ENCODE assay signal across 21 cellular contexts in genomic region chr12:54021006-54021405, GRCh38. TPM values are rescaled to one million over a fixed set of nuclear protein-coding genes. Genes with fewer than 3 reads are reported as not detected.
DNase-seq lines count a peak whose midpoint lies in the region; ATAC-seq, FAIRE-seq and TF ChIP-seq lines count a peak whose summit lies in the region.
"Had no signal": no experiment of that assay in that cellular context is flagged by ENCODE, and none has a peak within 500 bp of the region (broad histone marks: within the 10 kb centered on the region; RNA-seq: fewer than 3 reads in every experiment).

No MANE protein-coding gene starts in this region.

- peak overlapping the region; percentile 31 for H2AFZ ChIP-seq in keratinocyte (ENCODE audit: control insufficient read depth, low read length)

- H3K4me1 ChIP-seq in keratinocyte (ENCODE audit: control insufficient read depth, extremely low read depth, insufficient read depth, low read length): peaks cover 68% of the 10 kb centered on the region

- TF ChIP-seq CTCF in WERI-Rb-1 (IDR thresholded peaks at IDR 0.05; ENCODE audit: low read depth, low read length): no peak
- TF ChIP-seq CTCF in keratinocyte (optimal IDR thresholded peaks at IDR 0.05 in 1 of 3, IDR thresholded peaks at IDR 0.05 in 1 of 3, conservative IDR thresholded peaks at IDR 0.05 in 1 of 3; ENCODE audit: extremely low read depth in 1 of 3, insufficient read depth in 2 of 3, low read length in 3 of 3): no peak

- no peaks in the 10 kb centered on the region for H3K27me3 ChIP-seq in WERI-Rb-1 (ENCODE audit: insufficient read depth, low read depth, severe bottlenecking)
- H3K27me3 ChIP-seq in keratinocyte (ENCODE audit: control insufficient read depth, extremely low read depth, insufficient read depth, low read length): no peaks in the 10 kb centered on the region

- no peaks in the 10 kb centered on the region for H3K9me3 ChIP-seq in WERI-Rb-1 (ENCODE audit: severe bottlenecking)
- no peaks in the 10 kb centered on the region for H3K9me3 ChIP-seq in keratinocyte (ENCODE audit: control insufficient read depth, low read depth, low read length)
- H3K9me3 ChIP-seq: gastroesophageal sphincter had no signal

- peak overlapping the region; percentile 98 for H3K9ac ChIP-seq in keratinocyte (ENCODE audit: control insufficient read depth, extremely low read depth, insufficient read depth, low read length)

- H4K20me1 ChIP-seq in keratinocyte (ENCODE audit: control insufficient read depth, extremely low read depth, insufficient read depth, low read length): no peaks in the 10 kb centered on the region

- FAIRE-seq in keratinocyte (lab: Jason Lieb, UNC): no peak
- FAIRE-seq: endometrium had no signal

- DNase-seq in GM04503 (ENCODE audit: low read depth) (peak; percentile 11), WERI-Rb-1 (peak; percentile 74), keratinocyte (ENCODE audit: low read depth, low spot score) (no peak), dermis blood vessel endothelial cell (no peak), iPS-NIHi7 (ENCODE audit: extremely low spot score) (no peak)
- DNase-seq: activated CD4-positive, alpha-beta T cell treated with anti-CD3 and anti-CD28 coated beads for 1 hour; activated effector memory CD4-positive, alpha-beta T cell treated with anti-CD3 and anti-CD28 coated beads, Interleukin-2, amount 50 U/mL, for 16 hours; cerebellar nuclear complex; IMR-90; left ventricle myocardium superior; NCI-H2029; NCI-H524; PC-3; stimulated activated naive CD4-positive, alpha-beta T cell had no signal

- H3K79me2 ChIP-seq in keratinocyte (ENCODE audit: control insufficient read depth, insufficient read depth, low read length): peaks cover 82% of the 10 kb centered on the region

- H3K4me3 ChIP-seq in WERI-Rb-1 (ENCODE audit: low read depth, low read length) (peak overlapping the region; percentile 73), keratinocyte (ENCODE audit: control insufficient read depth in 2 of 3, extremely low read depth in 1 of 3, insufficient read depth in 2 of 3, low read depth in 1 of 3, low read length in 3 of 3) (peak overlapping the region; percentile 21 to 82 (median 74)), skin epidermis (peak overlapping the region in 2 of 7 experiments; percentile 1 to 11)
- H3K4me3 ChIP-seq: gastroesophageal sphincter had no signal

- peak overlapping the region; percentile 97 for H3K27ac ChIP-seq in WERI-Rb-1
- H3K27ac ChIP-seq in keratinocyte (ENCODE audit: control insufficient read depth, insufficient read depth, low read length): peak overlapping the region; percentile 98
- peak overlapping the region in 14 of 21 experiments; percentile 5 to 98 (median 86) for H3K27ac ChIP-seq in skin epidermis
- H3K27ac ChIP-seq: gastroesophageal sphincter had no signal

- peak overlapping the region; percentile 96 for H3K4me2 ChIP-seq in keratinocyte (ENCODE audit: control insufficient read depth, extremely low read depth, insufficient read depth, low read depth, low read length)

- no peaks in the 10 kb centered on the region; the same call in 1 of the 2 replicates for H3K36me3 ChIP-seq in WERI-Rb-1
- no peaks in the 10 kb centered on the region for H3K36me3 ChIP-seq in keratinocyte (ENCODE audit: control insufficient read depth in 2 of 2, extremely low read depth in 1 of 2, insufficient read depth in 2 of 2, low read length in 2 of 2)
- H3K36me3 ChIP-seq: gastroesophageal sphincter had no signal

- H3K9me1 ChIP-seq in keratinocyte (ENCODE audit: control insufficient read depth, extremely low read depth, insufficient read depth, low read length): no peaks in the 10 kb centered on the region

- no peak for ATAC-seq in GM18870 (IDR thresholded peaks at IDR 0.05; ENCODE audit: unreplicated experiment)
- no peak for ATAC-seq in GM21576 (IDR thresholded peaks at IDR 0.05; ENCODE audit: unreplicated experiment)
- ATAC-seq: gastroesophageal sphincter, PC-3 had no signal

- dilution Hi-C loops in keratinocyte (cut with MboI; ENCODE audit: extremely low pct_ligation_motif_present, low sequenced_read_pairs): no loop called here

RNA-seq across cellular contexts. Expression of gene HOXC6, which starts 7.2 kb away (rescaled TPM):
- polyA plus RNA-seq in keratinocyte: 3.7 to 5.6 TPM (median 4.7 TPM) in 3 replicates
- 4.3 TPM for polyA plus RNA-seq in keratinocyte (2011; ENCODE audit: low read depth)
- 3.6 and 4.6 TPM in 2 replicates for polyA plus RNA-seq in keratinocyte (2011; cell fraction: cytosol; rRNA removed)
- polyA plus RNA-seq in keratinocyte (2011; cell fraction: nucleus; rRNA removed): 9.2 and 13.8 TPM in 2 replicates
- polyA plus RNA-seq in keratinocyte (2012; ENCODE audit: low replicate concordance): 2.9 and 6.1 TPM in 2 replicates
- 3.5 to 4.5 TPM (median 4.0 TPM) in 3 replicates for polyA minus RNA-seq in keratinocyte
- 0.96 TPM for polyA minus RNA-seq in keratinocyte (2011; cell fraction: cytosol; rRNA and poly(A)+ RNA removed)
- 2.5 and 2.9 TPM in 2 replicates for polyA minus RNA-seq in keratinocyte (2011; cell fraction: nucleus; rRNA and poly(A)+ RNA removed)
- under 0.01 and 0.05 TPM in 2 replicates for total RNA-seq in dermis blood vessel endothelial cell
- total RNA-seq: IMR-90 had no signal

RNA-seq across cellular contexts. Expression of gene HOXC5, which starts 11.8 kb away (rescaled TPM):
- polyA plus RNA-seq in keratinocyte: 0.18 to 0.73 TPM (median 0.33 TPM) in 3 replicates
- not detected for polyA plus RNA-seq in keratinocyte (2011; ENCODE audit: low read depth)
- polyA plus RNA-seq in keratinocyte (2011; cell fraction: cytosol; rRNA removed): 0.21 and 0.69 TPM in 2 replicates
- polyA plus RNA-seq in keratinocyte (2011; cell fraction: nucleus; rRNA removed): 0.59 and 0.97 TPM in 2 replicates
- polyA plus RNA-seq in keratinocyte (2012; ENCODE audit: low replicate concordance): 0.71 TPM in 1 of 2 replicates, not detected in the other
- 0.13 to 1.1 TPM (median 0.42 TPM) in 3 replicates for polyA minus RNA-seq in keratinocyte
- polyA minus RNA-seq in keratinocyte (2011; cell fraction: cytosol; rRNA and poly(A)+ RNA removed): not detected
- polyA minus RNA-seq in keratinocyte (2011; cell fraction: nucleus; rRNA and poly(A)+ RNA removed): 0.42 and 0.93 TPM in 2 replicates
- not detected in 2 replicates for total RNA-seq in dermis blood vessel endothelial cell
- total RNA-seq: IMR-90, left ventricle myocardium superior had no signal
- polyA plus RNA-seq: AG04450, IMR-90 had no signal

RNA-seq across cellular contexts. Expression of gene HOXC8, which starts 12.2 kb away (rescaled TPM):
- 1.8 to 3.8 TPM (median 2.0 TPM) in 3 replicates for polyA plus RNA-seq in keratinocyte
- polyA plus RNA-seq in keratinocyte (2011; ENCODE audit: low read depth): 2.1 TPM
- 3.3 TPM in 2 replicates for polyA plus RNA-seq in keratinocyte (2011; cell fraction: cytosol; rRNA removed)
- 4.2 and 4.7 TPM in 2 replicates for polyA plus RNA-seq in keratinocyte (2011; cell fraction: nucleus; rRNA removed)
- 2.0 and 3.3 TPM in 2 replicates for polyA plus RNA-seq in keratinocyte (2012; ENCODE audit: low replicate concordance)
- polyA minus RNA-seq in keratinocyte: 1.3 to 2.3 TPM (median 1.5 TPM) in 3 replicates
- polyA minus RNA-seq in keratinocyte (2011; cell fraction: cytosol; rRNA and poly(A)+ RNA removed): 2.1 TPM
- polyA minus RNA-seq in keratinocyte (2011; cell fraction: nucleus; rRNA and poly(A)+ RNA removed): 1.4 and 1.6 TPM in 2 replicates
- not detected in 2 replicates for total RNA-seq in dermis blood vessel endothelial cell
- total RNA-seq: left ventricle myocardium superior, progenitor cell of endocrine pancreas had no signal

RNA-seq across cellular contexts. Expression of gene HOXC9, which starts 21.0 kb away (rescaled TPM):
- 1.1 to 3.3 TPM (median 1.8 TPM) in 3 replicates for polyA plus RNA-seq in keratinocyte
- 2.9 TPM for polyA plus RNA-seq in keratinocyte (2011; ENCODE audit: low read depth)
- polyA plus RNA-seq in keratinocyte (2011; cell fraction: cytosol; rRNA removed): 2.4 and 2.9 TPM in 2 replicates
- 3.1 and 3.7 TPM in 2 replicates for polyA plus RNA-seq in keratinocyte (2011; cell fraction: nucleus; rRNA removed)
- polyA plus RNA-seq in keratinocyte (2012; ENCODE audit: low replicate concordance): 3.5 and 4.4 TPM in 2 replicates
- polyA minus RNA-seq in keratinocyte: 0.23 to 1.4 TPM (median 0.90 TPM) in 3 replicates
- polyA minus RNA-seq in keratinocyte (2011; cell fraction: cytosol; rRNA and poly(A)+ RNA removed): 2.1 TPM
- 1.2 and 1.4 TPM in 2 replicates for polyA minus RNA-seq in keratinocyte (2011; cell fraction: nucleus; rRNA and poly(A)+ RNA removed)
- total RNA-seq in dermis blood vessel endothelial cell: 0.28 and 0.68 TPM in 2 replicates
- total RNA-seq: gastroesophageal sphincter, IMR-90, left ventricle myocardium superior, progenitor cell of endocrine pancreas had no signal
- polyA plus RNA-seq: AG04450 had no signal

RNA-seq across cellular contexts. Expression of gene HOXC4, which starts 32.6 kb away (rescaled TPM):
- polyA plus RNA-seq in keratinocyte: 0.81 to 1.8 TPM (median 1.8 TPM) in 3 replicates
- 0.19 TPM for polyA plus RNA-seq in keratinocyte (2011; ENCODE audit: low read depth)
- 0.73 and 1.2 TPM in 2 replicates for polyA plus RNA-seq in keratinocyte (2011; cell fraction: cytosol; rRNA removed)
- polyA plus RNA-seq in keratinocyte (2011; cell fraction: nucleus; rRNA removed): 2.1 and 3.1 TPM in 2 replicates
- polyA plus RNA-seq in keratinocyte (2012; ENCODE audit: low replicate concordance): 1.1 and 2.3 TPM in 2 replicates
- polyA minus RNA-seq in keratinocyte: 0.16 to 1.5 TPM in 2 of 3 replicates, not detected in the other
- not detected for polyA minus RNA-seq in keratinocyte (2011; cell fraction: cytosol; rRNA and poly(A)+ RNA removed)
- 0.39 TPM in 1 of 2 replicates, not detected in the other for polyA minus RNA-seq in keratinocyte (2011; cell fraction: nucleus; rRNA and poly(A)+ RNA removed)
- not detected in 2 replicates for total RNA-seq in dermis blood vessel endothelial cell
- total RNA-seq: left ventricle myocardium superior had no signal
- polyA plus RNA-seq: AG04450 had no signal

Comparison
In these comparisons a context has a peak if more than half of its experiments do, and no peak if none do; other contexts are left out.
1. DNase-seq: peak in GM04503 (single experiment) and WERI-Rb-1 (single experiment); none in keratinocyte (single experiment), dermis blood vessel endothelial cell (single experiment) and iPS-NIHi7 (single experiment).
2. Peak in every context shown above with its lines, with median percentiles within 50 percentile points of each other: H3K27ac ChIP-seq.